ENCODE assay signal across 9 cellular contexts in the genomic region with DNA sequence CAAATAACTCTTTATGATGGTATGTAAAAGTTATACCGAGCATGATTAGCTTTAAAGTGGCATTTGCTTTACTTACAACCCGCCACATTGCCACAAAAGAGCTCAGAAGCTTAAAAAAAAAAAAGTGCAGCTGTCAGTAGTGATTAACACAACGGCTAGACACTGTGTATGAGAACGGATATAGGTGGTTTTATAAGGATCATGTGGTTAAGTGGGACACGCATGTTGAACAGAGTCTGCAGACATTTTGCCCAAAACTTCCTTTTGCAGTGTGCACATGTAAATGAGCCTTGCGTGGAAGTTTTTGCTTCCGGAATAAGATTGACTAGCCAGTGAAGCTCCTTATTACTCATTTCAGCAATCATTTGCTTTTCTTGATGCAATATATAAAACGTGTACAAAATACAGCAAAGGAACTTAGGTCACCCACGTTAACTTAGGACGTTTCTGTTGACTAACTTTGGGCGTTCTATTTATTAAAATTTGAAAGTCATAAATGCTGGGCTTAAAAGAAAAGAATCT. TPM values are rescaled to one million over a fixed set of nuclear protein-coding genes. Genes with fewer than 3 reads are reported as not detected.
A peak's percentile ranks its signal among the peaks of the same experiment; 100 is the strongest.
DNase-seq lines count a peak whose midpoint lies in the region; ATAC-seq and TF ChIP-seq lines count a peak whose summit lies in the region.
"Had no signal": no experiment of that assay in that cellular context is flagged by ENCODE, and none has a peak within 500 bp of the region (broad histone marks: within the 10 kb centered on the region; RNA-seq: fewer than 3 reads in every experiment).

No MANE protein-coding gene starts in this region.

- peak overlapping the region; percentile 70 for H3K4me3 ChIP-seq in CD4-positive, CD25-positive, alpha-beta regulatory T cell (ENCODE audit: low read depth, low read length)
- no peak overlapping the region for H3K4me3 ChIP-seq in effector memory CD4-positive, alpha-beta T cell (ENCODE audit: insufficient read depth, low read depth, low read length, poor library complexity, severe bottlenecking)
- no peak overlapping the region for H3K4me3 ChIP-seq in thyroid gland (replicated peaks in 1 of 3)

- peak overlapping the region; percentile 78 to 92 (median 92) for H3K27ac Mint-ChIP-seq in CD4-positive, CD25-positive, alpha-beta regulatory T cell

- intact Hi-C loops in thyroid gland (cut with DNase I) = no loop called here

- DNase-seq in CD4-positive, CD25-positive, alpha-beta regulatory T cell = peak; percentile 56 to 90 (median 84)
- peak; percentile 68 for DNase-seq in T-helper 22 cell (ENCODE audit: low read depth)
- DNase-seq in effector memory CD4-positive, alpha-beta T cell = peak; percentile 49 to 61 (median 53)
- peak; percentile 20 to 35 for DNase-seq in stimulated activated CD4-positive, alpha-beta T cell treated with anti-CD3 and anti-CD28 coated beads, Interleukin-15, amount 100 ng/mL, for 48 hours (ENCODE audit: low read depth in 2 of 2)
- no peak for DNase-seq in thyroid gland
- no peak for DNase-seq in NCI-H1092 (lab: John Stamatoyannopoulos, UW)

- no peaks in the 10 kb centered on the region for H3K9me3 ChIP-seq in CD4-positive, CD25-positive, alpha-beta regulatory T cell (ENCODE audit: control insufficient read depth in 2 of 2, low read length in 2 of 2)
- H3K9me3 ChIP-seq in effector memory CD4-positive, alpha-beta T cell (ENCODE audit: control insufficient read depth, low read length) = no peaks in the 10 kb centered on the region
- no peaks in the 10 kb centered on the region for H3K9me3 ChIP-seq in thyroid gland

- 61 to 70% methylated on average over 11 of the region's 11 CpGs for WGBS in thyroid gland, 2 donors

- no peaks in the 10 kb centered on the region for H3K36me3 ChIP-seq in CD4-positive, CD25-positive, alpha-beta regulatory T cell (ENCODE audit: control insufficient read depth, insufficient read depth, low read length)
- no peaks in the 10 kb centered on the region for H3K36me3 ChIP-seq in effector memory CD4-positive, alpha-beta T cell (ENCODE audit: control insufficient read depth, insufficient read depth, low read length)
- H3K36me3 ChIP-seq in thyroid gland = no peaks in the 10 kb centered on the region

- no peaks in the 10 kb centered on the region for H3K27me3 ChIP-seq in CD4-positive, CD25-positive, alpha-beta regulatory T cell (ENCODE audit: control insufficient read depth, insufficient read depth, low read length)
- no peaks in the 10 kb centered on the region for H3K27me3 ChIP-seq in effector memory CD4-positive, alpha-beta T cell (replicated peaks; ENCODE audit: control insufficient read depth, insufficient read depth, low read length, poor library complexity, severe bottlenecking)
- H3K27me3 ChIP-seq in thyroid gland = no peaks in the 10 kb centered on the region

- ATAC-seq in CD4-positive, CD25-positive, alpha-beta regulatory T cell (ENCODE audit: low read depth in 2 of 2) = peak; percentile 95 to 96
- ATAC-seq in GM19397 (IDR thresholded peaks at IDR 0.05; ENCODE audit: unreplicated experiment) (peak; percentile 99), HG03460 (IDR thresholded peaks at IDR 0.05; ENCODE audit: unreplicated experiment) (peak; percentile 97)

- peaks cover 23 to 48% (median 40%) of the 10 kb centered on the region in 4 donors for H3K4me1 Mint-ChIP-seq in CD4-positive, CD25-positive, alpha-beta regulatory T cell

- H3K4me3 Mint-ChIP-seq in CD4-positive, CD25-positive, alpha-beta regulatory T cell = peak overlapping the region; percentile 46 to 79 (median 72)

- peaks cover 25% of the 10 kb centered on the region for H3K4me1 ChIP-seq in CD4-positive, CD25-positive, alpha-beta regulatory T cell (ENCODE audit: control insufficient read depth, insufficient read depth, low read length, poor library complexity, severe bottlenecking)
- peaks cover 20% of the 10 kb centered on the region for H3K4me1 ChIP-seq in effector memory CD4-positive, alpha-beta T cell (ENCODE audit: control insufficient read depth, insufficient read depth, low read length, poor library complexity, severe bottlenecking)
- no peaks in the 10 kb centered on the region for H3K4me1 ChIP-seq in thyroid gland

- H3K36me3 Mint-ChIP-seq in CD4-positive, CD25-positive, alpha-beta regulatory T cell = no peaks in the 10 kb centered on the region

- no peak for TF ChIP-seq POLR2A in thyroid gland (IDR thresholded peaks at IDR 0.05)

- peak overlapping the region; percentile 67 for H3K27ac ChIP-seq in CD4-positive, CD25-positive, alpha-beta regulatory T cell (ENCODE audit: insufficient read depth, low read length, poor library complexity, severe bottlenecking)
- H3K27ac ChIP-seq in effector memory CD4-positive, alpha-beta T cell (ENCODE audit: insufficient read depth, low read length, poor library complexity, severe bottlenecking) = peak overlapping the region; percentile 63
- no peak overlapping the region for H3K27ac ChIP-seq in thyroid gland

- no peaks in the 10 kb centered on the region for H3K27me3 Mint-ChIP-seq in CD4-positive, CD25-positive, alpha-beta regulatory T cell

- no peak for TF ChIP-seq CTCF in thyroid gland (IDR thresholded peaks at IDR 0.05)

- H3K9me3 Mint-ChIP-seq in CD4-positive, CD25-positive, alpha-beta regulatory T cell = peaks cover 0 to 2% (median 0%) of the 10 kb centered on the region in 7 donors

RNA-seq across cellular contexts. Expression of a gene that starts 58.7 kb away (rescaled TPM):
- total RNA-seq in CD4-positive, CD25-positive, alpha-beta regulatory T cell = 2,600 TPM
- 100 to 1,000 TPM; 118 to 294 (median 158) TPM for polyA plus RNA-seq in CD4-positive, CD25-positive, alpha-beta regulatory T cell
- 10 to 100 TPM; 19.7 to 32.6 (median 23.0) TPM for total RNA-seq in thyroid gland
- total RNA-seq: epithelial cell of proximal tubule had no signal

Comparison
In these comparisons a context has a peak if more than half of its experiments do, and no peak if none do; other contexts are left out.
1. DNase-seq: peak in CD4-positive, CD25-positive, alpha-beta regulatory T cell (3 of 3), T-helper 22 cell (single experiment), effector memory CD4-positive, alpha-beta T cell (3 of 3) and stimulated activated CD4-positive, alpha-beta T cell treated with anti-CD3 and anti-CD28 coated beads, Interleukin-15, amount 100 ng/mL, for 48 hours (2 of 2); none in thyroid gland (0 of 2) and NCI-H1092 (single experiment).
2. H3K27ac ChIP-seq: peak in CD4-positive, CD25-positive, alpha-beta regulatory T cell (single experiment) and effector memory CD4-positive, alpha-beta T cell (single experiment); none in thyroid gland (0 of 3).
3. RNA of a gene that starts 58.7 kb away (total RNA-seq): 2,600 TPM in CD4-positive, CD25-positive, alpha-beta regulatory T cell (single experiment); 19.7 to 32.6 TPM in thyroid gland; every median in the first group is over 10 times any median in the second.
4. Peak in every context shown above with its lines, with median percentiles within 50 percentile points of each other: ATAC-seq.